18 cellular contexts compared by ENCODE assay signal in the genomic region with DNA sequence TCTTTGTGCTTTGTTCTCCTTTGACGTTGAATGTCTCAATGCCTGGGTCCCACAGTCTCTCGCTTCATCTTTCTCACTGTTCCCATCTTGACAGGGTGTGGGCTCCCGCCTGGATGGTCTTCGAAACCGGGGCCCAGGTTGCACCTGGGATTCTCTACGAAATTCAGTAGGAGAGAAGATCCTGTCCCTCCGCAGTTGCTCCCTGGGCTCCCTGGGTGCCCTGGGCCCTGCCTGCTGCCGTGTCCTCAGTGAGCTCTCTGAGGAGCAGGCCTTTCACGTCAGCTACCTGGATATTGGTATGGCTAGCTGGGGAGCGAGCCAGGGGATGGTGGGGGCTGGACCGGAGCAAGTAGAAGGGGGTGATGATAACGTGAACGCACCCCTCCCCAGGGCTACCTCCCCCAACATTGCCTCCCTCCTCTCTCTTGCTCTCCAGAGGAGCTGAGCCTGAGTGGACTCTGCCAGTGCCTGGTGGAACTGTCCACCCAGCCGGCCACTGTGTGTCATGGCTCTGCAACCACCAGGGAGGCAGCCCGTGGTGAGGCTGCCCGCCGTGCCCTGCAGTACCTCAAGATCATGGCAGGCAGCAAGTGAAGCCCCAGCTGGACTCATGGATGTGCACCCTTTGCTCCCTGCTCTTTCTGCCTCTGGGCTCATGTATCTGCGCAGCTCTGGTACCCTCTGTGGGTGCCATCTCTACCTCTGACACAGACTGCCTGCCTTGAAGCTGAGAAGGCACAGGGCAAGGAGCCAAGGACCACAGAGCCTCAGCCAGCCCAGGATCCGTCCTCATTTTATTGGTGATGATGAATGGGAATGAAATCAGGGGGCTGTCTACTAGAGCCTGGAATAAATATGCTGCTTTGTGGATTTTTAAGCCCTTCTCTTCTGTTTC. TPM values are rescaled to one million over a fixed set of nuclear protein-coding genes. Genes with fewer than 3 reads are reported as not detected.
A peak's percentile ranks its signal among the peaks of the same experiment; 100 is the strongest.
DNase-seq lines count a peak whose midpoint lies in the region; ATAC-seq and TF ChIP-seq lines count a peak whose summit lies in the region.
"Had no signal": no experiment of that assay in that cellular context is flagged by ENCODE, and none has a peak within 500 bp of the region (broad histone marks: within the 10 kb centered on the region; RNA-seq: fewer than 3 reads in every experiment).

No MANE protein-coding gene starts in this region.

- peak overlapping the region; percentile 2; the same call in 1 of the 2 replicates for H3K27ac ChIP-seq in SJSA1
- H3K27ac ChIP-seq: foreskin keratinocyte had no signal

- no peaks in the 10 kb centered on the region for H3K27me3 Mint-ChIP-seq in natural killer cell treated with Interleukin-12 subunit alpha and Interleukin-12 subunit beta and Interleukin-15 and Interleukin-18, amount 100 ng/mL, for 72 hours
- H3K27me3 Mint-ChIP-seq: activated naive CD8-positive, alpha-beta T cell treated with anti-CD3 and anti-CD28 coated beads, Interleukin-2, amount 50 U/mL, for 24 hours; CD4-positive, alpha-beta T cell had no signal

- peaks cover 11 to 13% of the 10 kb centered on the region in 2 donors for H3K4me1 Mint-ChIP-seq in natural killer cell treated with Interleukin-12 subunit alpha and Interleukin-12 subunit beta and Interleukin-15 and Interleukin-18, amount 100 ng/mL, for 72 hours (ENCODE audit: low read depth in 2 of 2)

- H3K27ac Mint-ChIP-seq in natural killer cell treated with Interleukin-12 subunit alpha and Interleukin-12 subunit beta and Interleukin-15 and Interleukin-18, amount 100 ng/mL, for 72 hours, result peak overlapping the region in 1 of 2 donors; percentile 22
- H3K27ac Mint-ChIP-seq: activated naive CD8-positive, alpha-beta T cell treated with anti-CD3 and anti-CD28 coated beads, Interleukin-2, amount 50 U/mL, for 24 hours; CD4-positive, alpha-beta T cell had no signal

- H3K4me3 ChIP-seq in SJSA1, result no peak overlapping the region
- no peak overlapping the region for H3K4me3 ChIP-seq in fibroblast of mammary gland (ENCODE audit: control insufficient read depth, low read depth, low read length)
- H3K4me3 ChIP-seq in skeletal muscle satellite cell (ENCODE audit: low read length), result no peak overlapping the region

- peak; percentile 78 for DNase-seq in EH (ENCODE audit: low read depth)
- no peak for DNase-seq in SJSA1 (ENCODE audit: low read depth in 1 of 2, low spot score in 2 of 2)
- peak; percentile 54 for DNase-seq in fibroblast of mammary gland (ENCODE audit: low read depth)
- DNase-seq in natural killer cell treated with Interleukin-12 subunit alpha and Interleukin-12 subunit beta and Interleukin-15 and Interleukin-18, amount 100 ng/mL, for 72 hours (ENCODE audit: low spot score), result no peak
- DNase-seq: activated naive CD8-positive, alpha-beta T cell treated with anti-CD3 and anti-CD28 coated beads, Interleukin-2, amount 50 U/mL, for 24 hours; CD4-positive, alpha-beta T cell; foreskin keratinocyte; GDM1; NK-92 treated with Interleukin-12 subunit alpha and Interleukin-12 subunit beta, amount 100 ng/mL, for 24 hours; SIG-M5; stimulated activated CD4-positive, alpha-beta T cell treated with anti-CD3 and anti-CD28 coated beads, Interleukin-1b, Interleukin-23, amount 100 ng/mL, for 48 hours had no signal

- ATAC-seq in GM18873 (IDR thresholded peaks at IDR 0.05; ENCODE audit: low FRiP score, unreplicated experiment) (no peak), GM18502 (IDR thresholded peaks at IDR 0.05; ENCODE audit: poor library complexity, unreplicated experiment) (no peak), HG02970 (IDR thresholded peaks at IDR 0.05; ENCODE audit: low FRiP score, unreplicated experiment) (no peak)
- no peak for ATAC-seq in natural killer cell treated with Interleukin-12 subunit alpha and Interleukin-12 subunit beta and Interleukin-15 and Interleukin-18, amount 100 ng/mL, for 72 hours
- ATAC-seq: activated naive CD8-positive, alpha-beta T cell treated with anti-CD3 and anti-CD28 coated beads, Interleukin-2, amount 50 U/mL, for 24 hours; foreskin keratinocyte had no signal

- peak overlapping the region; percentile 42 for H3K4me2 ChIP-seq in skeletal muscle satellite cell (ENCODE audit: low read length)

- no peaks in the 10 kb centered on the region for H3K9me3 ChIP-seq in SJSA1 (replicated peaks)
- H3K9me3 ChIP-seq in skeletal muscle satellite cell (replicated peaks; ENCODE audit: low read length), result no peaks in the 10 kb centered on the region

- H3K9me3 Mint-ChIP-seq in natural killer cell treated with Interleukin-12 subunit alpha and Interleukin-12 subunit beta and Interleukin-15 and Interleukin-18, amount 100 ng/mL, for 72 hours, result no peaks in the 10 kb centered on the region
- H3K9me3 Mint-ChIP-seq: activated naive CD8-positive, alpha-beta T cell treated with anti-CD3 and anti-CD28 coated beads, Interleukin-2, amount 50 U/mL, for 24 hours; CD4-positive, alpha-beta T cell had no signal

- TF ChIP-seq CTCF in fibroblast of mammary gland (conservative IDR thresholded peaks at IDR 0.05; ENCODE audit: control insufficient read depth, insufficient read depth, low read depth, low read length), result no peak

- H3K36me3 ChIP-seq in SJSA1 (peaks cover 35% of the 10 kb centered on the region), skeletal muscle satellite cell (ENCODE audit: insufficient read depth, low read length) (peaks cover 35% of the 10 kb centered on the region)

- H3K4me1 ChIP-seq in SJSA1 (replicated peaks), result peaks cover 21% of the 10 kb centered on the region
- H3K4me1 ChIP-seq in skeletal muscle satellite cell (ENCODE audit: control insufficient read depth, insufficient read depth, low read length), result peaks cover 43% of the 10 kb centered on the region
- H3K4me1 ChIP-seq: foreskin keratinocyte had no signal

- H3K27me3 ChIP-seq in SJSA1 (replicated peaks), result no peaks in the 10 kb centered on the region
- no peaks in the 10 kb centered on the region for H3K27me3 ChIP-seq in skeletal muscle satellite cell (ENCODE audit: control insufficient read depth, insufficient read depth, low read length)
- H3K27me3 ChIP-seq: foreskin keratinocyte had no signal

- no peak overlapping the region for H3K4me3 Mint-ChIP-seq in natural killer cell treated with Interleukin-12 subunit alpha and Interleukin-12 subunit beta and Interleukin-15 and Interleukin-18, amount 100 ng/mL, for 72 hours
- H3K4me3 Mint-ChIP-seq: activated naive CD8-positive, alpha-beta T cell treated with anti-CD3 and anti-CD28 coated beads, Interleukin-2, amount 50 U/mL, for 24 hours; CD4-positive, alpha-beta T cell had no signal

- H3K9ac ChIP-seq in skeletal muscle satellite cell (ENCODE audit: low read depth, low read length), result peak overlapping the region; percentile 72

- H3K36me3 Mint-ChIP-seq in natural killer cell treated with Interleukin-12 subunit alpha and Interleukin-12 subunit beta and Interleukin-15 and Interleukin-18, amount 100 ng/mL, for 72 hours, result no peaks in the 10 kb centered on the region

RNA-seq across cellular contexts. Expression of a gene that starts 1.5 kb away (rescaled TPM):
- not detected in 2 replicates for total RNA-seq in SJSA1 (2014; rRNA removed; shearing (Covaris generic))
- total RNA-seq in skeletal muscle satellite cell (2012; rRNA removed), result not detected in 2 replicates
- total RNA-seq in natural killer cell treated with Interleukin-12 subunit alpha and Interleukin-12 subunit beta and Interleukin-15 and Interleukin-18, amount 100 ng/mL, for 72 hours, result 1 to 10 TPM in 1 of 2 donors, not detected in 1; 1.9 TPM
- total RNA-seq: CD4-positive, alpha-beta T cell; dermis microvascular lymphatic vessel endothelial cell; foreskin keratinocyte; H1; mononuclear cell had no signal

RNA-seq across cellular contexts. Expression of a gene that starts 4.7 kb away (rescaled TPM):
- total RNA-seq in SJSA1 (2014; rRNA removed; shearing (Covaris generic)), result 38.3 and 39.0 TPM in 2 replicates
- total RNA-seq in skeletal muscle satellite cell (2012; rRNA removed), result 40.8 and 44.3 TPM in 2 replicates
- 10 to 100 TPM; 33.8 to 56.7 TPM for total RNA-seq in natural killer cell treated with Interleukin-12 subunit alpha and Interleukin-12 subunit beta and Interleukin-15 and Interleukin-18, amount 100 ng/mL, for 72 hours

RNA-seq across cellular contexts. Expression of a gene that starts 6.5 kb away (rescaled TPM):
- 6.7 and 8.6 TPM in 2 replicates for total RNA-seq in SJSA1 (2014; rRNA removed; shearing (Covaris generic))
- 17.5 and 24.8 TPM in 2 replicates for total RNA-seq in skeletal muscle satellite cell (2012; rRNA removed)
- 10 to 100 TPM; 13.1 to 13.3 TPM for total RNA-seq in natural killer cell treated with Interleukin-12 subunit alpha and Interleukin-12 subunit beta and Interleukin-15 and Interleukin-18, amount 100 ng/mL, for 72 hours

RNA-seq across cellular contexts. Expression of a gene that starts 53.9 kb away (rescaled TPM):
- total RNA-seq in SJSA1 (2014; rRNA removed; shearing (Covaris generic)), result 153 and 157 TPM in 2 replicates
- 194 and 224 TPM in 2 replicates for total RNA-seq in skeletal muscle satellite cell (2012; rRNA removed)
- total RNA-seq in natural killer cell treated with Interleukin-12 subunit alpha and Interleukin-12 subunit beta and Interleukin-15 and Interleukin-18, amount 100 ng/mL, for 72 hours, result 100 to 1,000 TPM; 641 to 747 TPM

Comparison
In these comparisons a context has a peak if more than half of its experiments do, and no peak if none do; other contexts are left out.
1. DNase-seq: peak in EH (single experiment) and fibroblast of mammary gland (single experiment); none in SJSA1 (0 of 2) and natural killer cell treated with Interleukin-12 subunit alpha and Interleukin-12 subunit beta and Interleukin-15 and Interleukin-18, amount 100 ng/mL, for 72 hours (single experiment).